Comparison of ENCODE assay signal across 1 cellular context in the genomic region with DNA sequence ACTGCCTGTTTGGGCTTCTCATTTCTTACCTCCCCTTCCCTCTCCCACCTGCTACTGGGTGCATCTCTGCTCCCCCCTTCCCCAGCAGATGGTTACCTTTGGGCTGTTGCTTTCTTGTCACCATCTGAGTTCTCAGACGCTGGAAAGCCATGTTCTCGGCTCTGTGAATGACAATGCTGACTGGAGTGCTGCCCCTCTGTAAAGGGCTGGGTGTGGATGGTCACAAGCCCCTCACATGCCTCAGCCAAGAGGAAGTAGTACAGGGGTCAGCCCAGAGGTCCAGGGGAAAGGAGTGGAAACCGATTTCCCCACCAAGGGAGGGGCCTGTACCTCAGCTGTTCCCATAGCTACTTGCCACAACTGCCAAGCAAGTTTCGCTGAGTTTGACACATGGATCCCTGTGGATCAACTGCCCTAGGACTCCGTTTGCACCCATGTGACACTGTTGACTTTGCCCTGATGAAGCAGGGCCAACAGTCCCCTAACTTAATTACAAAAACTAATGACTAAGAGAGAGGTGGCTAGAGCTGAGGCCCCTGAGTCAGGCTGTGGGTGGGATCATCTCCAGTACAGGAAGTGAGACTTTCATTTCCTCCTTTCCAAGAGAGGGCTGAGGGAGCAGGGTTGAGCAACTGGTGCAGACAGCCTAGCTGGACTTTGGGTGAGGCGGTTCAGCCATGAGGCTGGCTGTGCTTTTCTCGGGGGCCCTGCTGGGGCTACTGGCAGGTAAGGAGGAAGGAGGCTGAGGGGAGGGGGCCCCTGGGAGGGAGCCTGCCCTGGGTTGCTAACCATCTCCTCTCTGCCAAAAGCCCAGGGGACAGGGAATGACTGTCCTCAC.
TF ChIP-seq lines count a peak whose summit lies in the region.

A gene with protein sequence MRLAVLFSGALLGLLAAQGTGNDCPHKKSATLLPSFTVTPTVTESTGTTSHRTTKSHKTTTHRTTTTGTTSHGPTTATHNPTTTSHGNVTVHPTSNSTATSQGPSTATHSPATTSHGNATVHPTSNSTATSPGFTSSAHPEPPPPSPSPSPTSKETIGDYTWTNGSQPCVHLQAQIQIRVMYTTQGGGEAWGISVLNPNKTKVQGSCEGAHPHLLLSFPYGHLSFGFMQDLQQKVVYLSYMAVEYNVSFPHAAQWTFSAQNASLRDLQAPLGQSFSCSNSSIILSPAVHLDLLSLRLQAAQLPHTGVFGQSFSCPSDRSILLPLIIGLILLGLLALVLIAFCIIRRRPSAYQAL (plus strand): TSS at position 638 of the 838 bp plus-strand sequence. CDS start 40 bp downstream, at position 678.

TF ChIP-seq in HEK293, 187 proteins besides CTCF, POLR2A, EP300 and RAD21 (continued from another document and continues in another):
- TF ChIP-seq, protein P1, sequence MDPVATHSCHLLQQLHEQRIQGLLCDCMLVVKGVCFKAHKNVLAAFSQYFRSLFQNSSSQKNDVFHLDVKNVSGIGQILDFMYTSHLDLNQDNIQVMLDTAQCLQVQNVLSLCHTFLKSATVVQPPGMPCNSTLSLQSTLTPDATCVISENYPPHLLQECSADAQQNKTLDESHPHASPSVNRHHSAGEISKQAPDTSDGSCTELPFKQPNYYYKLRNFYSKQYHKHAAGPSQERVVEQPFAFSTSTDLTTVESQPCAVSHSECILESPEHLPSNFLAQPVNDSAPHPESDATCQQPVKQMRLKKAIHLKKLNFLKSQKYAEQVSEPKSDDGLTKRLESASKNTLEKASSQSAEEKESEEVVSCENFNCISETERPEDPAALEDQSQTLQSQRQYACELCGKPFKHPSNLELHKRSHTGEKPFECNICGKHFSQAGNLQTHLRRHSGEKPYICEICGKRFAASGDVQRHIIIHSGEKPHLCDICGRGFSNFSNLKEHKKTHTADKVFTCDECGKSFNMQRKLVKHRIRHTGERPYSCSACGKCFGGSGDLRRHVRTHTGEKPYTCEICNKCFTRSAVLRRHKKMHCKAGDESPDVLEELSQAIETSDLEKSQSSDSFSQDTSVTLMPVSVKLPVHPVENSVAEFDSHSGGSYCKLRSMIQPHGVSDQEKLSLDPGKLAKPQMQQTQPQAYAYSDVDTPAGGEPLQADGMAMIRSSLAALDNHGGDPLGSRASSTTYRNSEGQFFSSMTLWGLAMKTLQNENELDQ (tag by site-specific recombination; IDR thresholded peaks at IDR 0.05; ENCODE audit: low read depth) = no peak
- TF ChIP-seq FEZF1 (tag by site-specific recombination; IDR thresholded peaks at IDR 0.05) (no peak), ZNF571 (tag by site-specific recombination; IDR thresholded peaks at IDR 0.05) (no peak), RBAK (tag by site-specific recombination; IDR thresholded peaks at IDR 0.05) (no peak), ZNF433 (tag by site-specific recombination; IDR thresholded peaks at IDR 0.05; ENCODE audit: low read depth) (no peak), SALL2 (tag by site-specific recombination; IDR thresholded peaks at IDR 0.05; ENCODE audit: borderline replicate concordance) (no peak), ZNF501 (tag by site-specific recombination; IDR thresholded peaks at IDR 0.05) (peak; percentile 74; the same call in 1 of the 2 replicates), ZNF211 (tag by site-specific recombination; IDR thresholded peaks at IDR 0.05; ENCODE audit: low read depth) (no peak), KLF7 (tag by site-specific recombination; IDR thresholded peaks at IDR 0.05; ENCODE audit: borderline replicate concordance) (no peak), KLF16 (tag by site-specific recombination; IDR thresholded peaks at IDR 0.05) (0 out of 2 replicates have a peak, but pooled peaks have one; percentile 10), KLF8 (tag by site-specific recombination; IDR thresholded peaks at IDR 0.05) (peak; percentile 65), ZNF114 (tag by site-specific recombination; IDR thresholded peaks at IDR 0.05) (no peak), ZNF521 (tag by site-specific recombination; IDR thresholded peaks at IDR 0.05) (no peak), IKZF3 (tag by site-specific recombination; IDR thresholded peaks at IDR 0.05) (peak; percentile 84), ZNF514 (tag by site-specific recombination; IDR thresholded peaks at IDR 0.05) (no peak), ZNF157 (tag by site-specific recombination; IDR thresholded peaks at IDR 0.05) (no peak), TCF7L2 (IDR thresholded peaks at IDR 0.05; ENCODE audit: borderline replicate concordance, low read depth, low read length) (no peak), ZNF843 (tag by site-specific recombination; IDR thresholded peaks at IDR 0.05) (no peak; the same call in 1 of the 2 replicates), SETDB1 (IDR thresholded peaks at IDR 0.05; ENCODE audit: insufficient read length, low read length) (no peak), TRIM28 (IDR thresholded peaks at IDR 0.05; ENCODE audit: borderline replicate concordance, low read length) (peak; percentile 78; the same call in 1 of the 2 replicates), ZNF37A (tag by site-specific recombination; IDR thresholded peaks at IDR 0.05) (no peak), ZSCAN30 (tag by site-specific recombination; IDR thresholded peaks at IDR 0.05) (peak; percentile 46; the same call in 1 of the 2 replicates), ZNF707 (tag by site-specific recombination; IDR thresholded peaks at IDR 0.05) (no peak), ZNF629 (tag by site-specific recombination; IDR thresholded peaks at IDR 0.05) (peak; percentile 91), ZNF600 (tag by site-specific recombination; IDR thresholded peaks at IDR 0.05) (peak; percentile 75), SCRT2 (tag by site-specific recombination; IDR thresholded peaks at IDR 0.05) (peak; percentile 96), ZNF561 (tag by site-specific recombination; IDR thresholded peaks at IDR 0.05; ENCODE audit: borderline replicate concordance) (peak; percentile 46; the same call in 1 of the 2 replicates), ZNF404 (tag by site-specific recombination; IDR thresholded peaks at IDR 0.05) (no peak), ZNF423 (tag by site-specific recombination; IDR thresholded peaks at IDR 0.05) (no peak; the same call in 1 of the 2 replicates), EGR2 (tag by site-specific recombination; IDR thresholded peaks at IDR 0.05; ENCODE audit: low read depth) (no peak), ZBTB21 (tag by site-specific recombination; IDR thresholded peaks at IDR 0.05) (no peak), ZEB2 (tag by site-specific recombination; IDR thresholded peaks at IDR 0.05) (peak; percentile 67)
- TF ChIP-seq, protein P2, sequence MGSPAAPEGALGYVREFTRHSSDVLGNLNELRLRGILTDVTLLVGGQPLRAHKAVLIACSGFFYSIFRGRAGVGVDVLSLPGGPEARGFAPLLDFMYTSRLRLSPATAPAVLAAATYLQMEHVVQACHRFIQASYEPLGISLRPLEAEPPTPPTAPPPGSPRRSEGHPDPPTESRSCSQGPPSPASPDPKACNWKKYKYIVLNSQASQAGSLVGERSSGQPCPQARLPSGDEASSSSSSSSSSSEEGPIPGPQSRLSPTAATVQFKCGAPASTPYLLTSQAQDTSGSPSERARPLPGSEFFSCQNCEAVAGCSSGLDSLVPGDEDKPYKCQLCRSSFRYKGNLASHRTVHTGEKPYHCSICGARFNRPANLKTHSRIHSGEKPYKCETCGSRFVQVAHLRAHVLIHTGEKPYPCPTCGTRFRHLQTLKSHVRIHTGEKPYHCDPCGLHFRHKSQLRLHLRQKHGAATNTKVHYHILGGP (tag by site-specific recombination; IDR thresholded peaks at IDR 0.05) = no peak
- TF ChIP-seq, protein P3, sequence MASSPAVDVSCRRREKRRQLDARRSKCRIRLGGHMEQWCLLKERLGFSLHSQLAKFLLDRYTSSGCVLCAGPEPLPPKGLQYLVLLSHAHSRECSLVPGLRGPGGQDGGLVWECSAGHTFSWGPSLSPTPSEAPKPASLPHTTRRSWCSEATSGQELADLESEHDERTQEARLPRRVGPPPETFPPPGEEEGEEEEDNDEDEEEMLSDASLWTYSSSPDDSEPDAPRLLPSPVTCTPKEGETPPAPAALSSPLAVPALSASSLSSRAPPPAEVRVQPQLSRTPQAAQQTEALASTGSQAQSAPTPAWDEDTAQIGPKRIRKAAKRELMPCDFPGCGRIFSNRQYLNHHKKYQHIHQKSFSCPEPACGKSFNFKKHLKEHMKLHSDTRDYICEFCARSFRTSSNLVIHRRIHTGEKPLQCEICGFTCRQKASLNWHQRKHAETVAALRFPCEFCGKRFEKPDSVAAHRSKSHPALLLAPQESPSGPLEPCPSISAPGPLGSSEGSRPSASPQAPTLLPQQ (tag by site-specific recombination; IDR thresholded peaks at IDR 0.05) = peak; percentile 9
- TF ChIP-seq, protein P4, sequence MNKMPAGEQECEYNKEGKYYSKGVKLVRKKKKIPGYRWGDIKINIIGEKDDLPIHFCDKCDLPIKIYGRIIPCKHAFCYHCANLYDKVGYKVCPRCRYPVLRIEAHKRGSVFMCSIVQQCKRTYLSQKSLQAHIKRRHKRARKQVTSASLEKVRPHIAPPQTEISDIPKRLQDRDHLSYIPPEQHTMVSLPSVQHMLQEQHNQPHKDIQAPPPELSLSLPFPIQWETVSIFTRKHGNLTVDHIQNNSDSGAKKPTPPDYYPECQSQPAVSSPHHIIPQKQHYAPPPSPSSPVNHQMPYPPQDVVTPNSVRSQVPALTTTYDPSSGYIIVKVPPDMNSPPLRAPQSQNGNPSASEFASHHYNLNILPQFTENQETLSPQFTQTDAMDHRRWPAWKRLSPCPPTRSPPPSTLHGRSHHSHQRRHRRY (tag by site-specific recombination; IDR thresholded peaks at IDR 0.05) = no peak
- TF ChIP-seq, protein P5, sequence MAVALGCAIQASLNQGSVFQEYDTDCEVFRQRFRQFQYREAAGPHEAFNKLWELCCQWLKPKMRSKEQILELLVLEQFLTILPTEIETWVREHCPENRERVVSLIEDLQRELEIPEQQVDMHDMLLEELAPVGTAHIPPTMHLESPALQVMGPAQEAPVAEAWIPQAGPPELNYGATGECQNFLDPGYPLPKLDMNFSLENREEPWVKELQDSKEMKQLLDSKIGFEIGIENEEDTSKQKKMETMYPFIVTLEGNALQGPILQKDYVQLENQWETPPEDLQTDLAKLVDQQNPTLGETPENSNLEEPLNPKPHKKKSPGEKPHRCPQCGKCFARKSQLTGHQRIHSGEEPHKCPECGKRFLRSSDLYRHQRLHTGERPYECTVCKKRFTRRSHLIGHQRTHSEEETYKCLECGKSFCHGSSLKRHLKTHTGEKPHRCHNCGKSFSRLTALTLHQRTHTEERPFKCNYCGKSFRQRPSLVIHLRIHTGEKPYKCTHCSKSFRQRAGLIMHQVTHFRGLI (tag by site-specific recombination; IDR thresholded peaks at IDR 0.05) = no peak
- TF ChIP-seq, protein P6, sequence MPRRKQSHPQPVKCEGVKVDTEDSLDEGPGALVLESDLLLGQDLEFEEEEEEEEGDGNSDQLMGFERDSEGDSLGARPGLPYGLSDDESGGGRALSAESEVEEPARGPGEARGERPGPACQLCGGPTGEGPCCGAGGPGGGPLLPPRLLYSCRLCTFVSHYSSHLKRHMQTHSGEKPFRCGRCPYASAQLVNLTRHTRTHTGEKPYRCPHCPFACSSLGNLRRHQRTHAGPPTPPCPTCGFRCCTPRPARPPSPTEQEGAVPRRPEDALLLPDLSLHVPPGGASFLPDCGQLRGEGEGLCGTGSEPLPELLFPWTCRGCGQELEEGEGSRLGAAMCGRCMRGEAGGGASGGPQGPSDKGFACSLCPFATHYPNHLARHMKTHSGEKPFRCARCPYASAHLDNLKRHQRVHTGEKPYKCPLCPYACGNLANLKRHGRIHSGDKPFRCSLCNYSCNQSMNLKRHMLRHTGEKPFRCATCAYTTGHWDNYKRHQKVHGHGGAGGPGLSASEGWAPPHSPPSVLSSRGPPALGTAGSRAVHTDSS (tag by site-specific recombination; IDR thresholded peaks at IDR 0.05) = no peak
- TF ChIP-seq, protein P7, sequence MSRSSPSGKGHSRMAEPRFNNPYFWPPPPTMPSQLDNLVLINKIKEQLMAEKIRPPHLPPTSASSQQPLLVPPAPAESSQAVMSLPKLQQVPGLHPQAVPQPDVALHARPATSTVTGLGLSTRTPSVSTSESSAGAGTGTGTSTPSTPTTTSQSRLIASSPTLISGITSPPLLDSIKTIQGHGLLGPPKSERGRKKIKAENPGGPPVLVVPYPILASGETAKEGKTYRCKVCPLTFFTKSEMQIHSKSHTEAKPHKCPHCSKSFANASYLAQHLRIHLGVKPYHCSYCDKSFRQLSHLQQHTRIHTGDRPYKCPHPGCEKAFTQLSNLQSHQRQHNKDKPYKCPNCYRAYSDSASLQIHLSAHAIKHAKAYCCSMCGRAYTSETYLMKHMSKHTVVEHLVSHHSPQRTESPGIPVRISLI (tag by site-specific recombination; IDR thresholded peaks at IDR 0.05) = no peak
- TF ChIP-seq, protein P8, sequence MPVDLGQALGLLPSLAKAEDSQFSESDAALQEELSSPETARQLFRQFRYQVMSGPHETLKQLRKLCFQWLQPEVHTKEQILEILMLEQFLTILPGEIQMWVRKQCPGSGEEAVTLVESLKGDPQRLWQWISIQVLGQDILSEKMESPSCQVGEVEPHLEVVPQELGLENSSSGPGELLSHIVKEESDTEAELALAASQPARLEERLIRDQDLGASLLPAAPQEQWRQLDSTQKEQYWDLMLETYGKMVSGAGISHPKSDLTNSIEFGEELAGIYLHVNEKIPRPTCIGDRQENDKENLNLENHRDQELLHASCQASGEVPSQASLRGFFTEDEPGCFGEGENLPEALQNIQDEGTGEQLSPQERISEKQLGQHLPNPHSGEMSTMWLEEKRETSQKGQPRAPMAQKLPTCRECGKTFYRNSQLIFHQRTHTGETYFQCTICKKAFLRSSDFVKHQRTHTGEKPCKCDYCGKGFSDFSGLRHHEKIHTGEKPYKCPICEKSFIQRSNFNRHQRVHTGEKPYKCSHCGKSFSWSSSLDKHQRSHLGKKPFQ (tag by site-specific recombination; IDR thresholded peaks at IDR 0.05) = no peak
- TF ChIP-seq, protein P9, sequence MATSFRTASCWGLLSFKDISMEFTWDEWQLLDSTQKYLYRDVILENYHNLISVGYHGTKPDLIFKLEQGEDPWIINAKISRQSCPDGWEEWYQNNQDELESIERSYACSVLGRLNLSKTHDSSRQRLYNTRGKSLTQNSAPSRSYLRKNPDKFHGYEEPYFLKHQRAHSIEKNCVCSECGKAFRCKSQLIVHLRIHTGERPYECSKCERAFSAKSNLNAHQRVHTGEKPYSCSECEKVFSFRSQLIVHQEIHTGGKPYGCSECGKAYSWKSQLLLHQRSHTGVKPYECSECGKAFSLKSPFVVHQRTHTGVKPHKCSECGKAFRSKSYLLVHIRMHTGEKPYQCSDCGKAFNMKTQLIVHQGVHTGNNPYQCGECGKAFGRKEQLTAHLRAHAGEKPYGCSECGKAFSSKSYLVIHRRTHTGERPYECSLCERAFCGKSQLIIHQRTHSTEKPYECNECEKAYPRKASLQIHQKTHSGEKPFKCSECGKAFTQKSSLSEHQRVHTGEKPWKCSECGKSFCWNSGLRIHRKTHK (tag by site-specific recombination; IDR thresholded peaks at IDR 0.05) = no peak
- TF ChIP-seq, protein P10, sequence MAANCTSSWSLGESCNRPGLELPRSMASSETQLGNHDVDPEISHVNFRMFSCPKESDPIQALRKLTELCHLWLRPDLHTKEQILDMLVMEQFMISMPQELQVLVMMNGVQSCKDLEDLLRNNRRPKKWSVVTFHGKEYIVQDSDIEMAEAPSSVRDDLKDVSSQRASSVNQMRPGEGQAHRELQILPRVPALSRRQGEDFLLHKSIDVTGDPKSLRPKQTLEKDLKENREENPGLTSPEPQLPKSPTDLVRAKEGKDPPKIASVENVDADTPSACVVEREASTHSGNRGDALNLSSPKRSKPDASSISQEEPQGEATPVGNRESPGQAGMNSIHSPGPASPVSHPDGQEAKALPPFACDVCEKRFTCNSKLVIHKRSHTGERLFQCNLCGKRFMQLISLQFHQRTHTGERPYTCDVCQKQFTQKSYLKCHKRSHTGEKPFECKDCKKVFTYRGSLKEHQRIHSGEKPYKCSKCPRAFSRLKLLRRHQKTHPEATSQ (tag by site-specific recombination; IDR thresholded peaks at IDR 0.05) = no peak
